Comparison of ENCODE assay signal across 18 cellular contexts in genomic region chr6:16840291-16840690, GRCh38.
DNase-seq lines count a peak whose midpoint lies in the region; ATAC-seq lines count a peak whose summit lies in the region.
"Had no signal": no experiment of that assay in that cellular context is flagged by ENCODE, and none has a peak within 500 bp of the region (broad histone marks: within the 10 kb centered on the region; RNA-seq: fewer than 3 reads in every experiment).

No MANE protein-coding gene starts in this region.

- no peak overlapping the region for H4K91ac ChIP-seq in neuronal stem cell (ENCODE audit: low read depth, low read length, poor library complexity)

- H2BK12ac ChIP-seq in neuronal stem cell (ENCODE audit: low read length): no peak overlapping the region

- H3K4me1 ChIP-seq in neuronal stem cell (ENCODE audit: control insufficient read depth in 2 of 2, insufficient read depth in 1 of 2, low read depth in 1 of 2, low read length in 2 of 2): peaks cover 4 to 14% of the 10 kb centered on the region in 2 donors

- H3K79me1 ChIP-seq in neuronal stem cell (ENCODE audit: low read depth, low read length): no peaks in the 10 kb centered on the region

- H2AFZ ChIP-seq in neuronal stem cell (ENCODE audit: low read length): peak overlapping the region; percentile 50

- DNase-seq in activated naive CD4-positive, alpha-beta T cell treated with anti-CD3 and anti-CD28 coated beads for 36 hours: peak; percentile 12
- no peak for DNase-seq in activated naive CD4-positive, alpha-beta T cell (lab: John Stamatoyannopoulos, UW)
- DNase-seq in neuronal stem cell (ENCODE audit: low spot score): no peak
- DNase-seq in cortex of kidney (lab: John Stamatoyannopoulos, UW): no peak
- no peak for DNase-seq in RPMI8226
- DNase-seq: caudate nucleus; effector CD4-positive, alpha-beta T cell; heart right ventricle; islet precursor cell; NCI-H1694 treated with DMSO at 0.1 percent for 48 hours; NCI-H226; retina had no signal

- WGBS in neuronal stem cell (ENCODE audit: extremely low coverage in 2 of 2, insufficient read length in 2 of 2, insufficient replicate concordance in 1 of 2), 2 donors: no CpG with 5 or more reads among the region's 3 CpGs

- H2BK15ac ChIP-seq in neuronal stem cell (ENCODE audit: low read length): no peak overlapping the region

- H2BK5ac ChIP-seq in neuronal stem cell (ENCODE audit: low read length): no peak overlapping the region

- H3K36me3 ChIP-seq in neuronal stem cell (replicated peaks in 1 of 2; ENCODE audit: control insufficient read depth in 2 of 2, insufficient read depth in 2 of 2, low read length in 2 of 2): no peaks in the 10 kb centered on the region
- H3K36me3 ChIP-seq: HAP-1, heart right ventricle had no signal

- H3K36me3 Mint-ChIP-seq in activated naive CD4-positive, alpha-beta T cell treated with anti-CD3 and anti-CD28 coated beads for 36 hours (ENCODE audit: low read depth): no peaks in the 10 kb centered on the region
- H3K36me3 Mint-ChIP-seq in activated T-helper 17 cell treated with anti-CD3 and anti-CD28 coated beads, Interleukin-2, amount 50 U/mL, for 72 hours (ENCODE audit: low read depth): no peaks in the 10 kb centered on the region
- H3K36me3 Mint-ChIP-seq: memory B cell had no signal

- peaks cover 5% of the 10 kb centered on the region for H3K27me3 Mint-ChIP-seq in activated naive CD4-positive, alpha-beta T cell treated with anti-CD3 and anti-CD28 coated beads for 36 hours (ENCODE audit: low read depth)
- H3K27me3 Mint-ChIP-seq in activated T-helper 17 cell treated with anti-CD3 and anti-CD28 coated beads, Interleukin-2, amount 50 U/mL, for 72 hours: no peaks in the 10 kb centered on the region

- no peak overlapping the region for H3K4me3 ChIP-seq in neuronal stem cell (ENCODE audit: low read length in 2 of 2)
- H3K4me3 ChIP-seq: HAP-1, heart right ventricle had no signal

- no peak overlapping the region for H3K4me2 ChIP-seq in neuronal stem cell (ENCODE audit: insufficient read depth, low read length, poor library complexity, severe bottlenecking)

- no peak overlapping the region for H3K27ac ChIP-seq in neuronal stem cell (replicated peaks; ENCODE audit: low read length)
- H3K27ac ChIP-seq: C4-2B, heart right ventricle had no signal

- ATAC-seq in GM19463 (IDR thresholded peaks at IDR 0.05; ENCODE audit: unreplicated experiment): peak; percentile 23
- ATAC-seq in activated T-helper 17 cell treated with anti-CD3 and anti-CD28 coated beads, Interleukin-2, amount 50 U/mL, for 72 hours (replicated peaks): peak; percentile 25
- no peak for ATAC-seq in GM18511 (IDR thresholded peaks at IDR 0.05; ENCODE audit: unreplicated experiment)
- ATAC-seq: heart right ventricle had no signal

- H3K9me3 Mint-ChIP-seq in activated naive CD4-positive, alpha-beta T cell treated with anti-CD3 and anti-CD28 coated beads for 36 hours: no peaks in the 10 kb centered on the region
- H3K9me3 Mint-ChIP-seq in activated T-helper 17 cell treated with anti-CD3 and anti-CD28 coated beads, Interleukin-2, amount 50 U/mL, for 72 hours: no peaks in the 10 kb centered on the region

- H4K8ac ChIP-seq in neuronal stem cell (ENCODE audit: low read depth, low read length): no peak overlapping the region

- H3K9me3 ChIP-seq in neuronal stem cell (replicated peaks in 1 of 2; ENCODE audit: control insufficient read depth in 2 of 2, insufficient read depth in 1 of 2, low read depth in 1 of 2, low read length in 2 of 2): no peaks in the 10 kb centered on the region
- H3K9me3 ChIP-seq: HAP-1, heart right ventricle had no signal

- H3K4ac ChIP-seq in neuronal stem cell (ENCODE audit: low read length): no peak overlapping the region

- H3K27ac Mint-ChIP-seq in activated naive CD4-positive, alpha-beta T cell treated with anti-CD3 and anti-CD28 coated beads for 36 hours: no peak overlapping the region
- H3K27ac Mint-ChIP-seq in activated T-helper 17 cell treated with anti-CD3 and anti-CD28 coated beads, Interleukin-2, amount 50 U/mL, for 72 hours: no peak overlapping the region

- H2AK5ac ChIP-seq in neuronal stem cell (ENCODE audit: low read depth, low read length): no peak overlapping the region

- no peak overlapping the region for H3K4me3 Mint-ChIP-seq in activated naive CD4-positive, alpha-beta T cell treated with anti-CD3 and anti-CD28 coated beads for 36 hours
- H3K4me3 Mint-ChIP-seq in activated T-helper 17 cell treated with anti-CD3 and anti-CD28 coated beads, Interleukin-2, amount 50 U/mL, for 72 hours: no peak overlapping the region
- H3K4me3 Mint-ChIP-seq: memory B cell had no signal

- H3K23ac ChIP-seq in neuronal stem cell (ENCODE audit: low read depth, low read length, poor library complexity): no peak overlapping the region

- H3K18ac ChIP-seq in neuronal stem cell (ENCODE audit: low read length): no peak overlapping the region

- no peak overlapping the region for H2BK120ac ChIP-seq in neuronal stem cell (ENCODE audit: low read depth, low read length)

- no peaks in the 10 kb centered on the region for H3K27me3 ChIP-seq in neuronal stem cell (ENCODE audit: control insufficient read depth in 3 of 3, insufficient read depth in 3 of 3, low read depth in 1 of 3, low read length in 3 of 3)
- H3K27me3 ChIP-seq: heart right ventricle had no signal

- CTCF ChIA-PET in activated naive CD4-positive, alpha-beta T cell treated with anti-CD3 and anti-CD28 coated beads for 36 hours (lab: Charles Lee): no interaction called here

- no peak overlapping the region for H3K14ac ChIP-seq in neuronal stem cell (ENCODE audit: low read length)

- H3K9ac ChIP-seq in neuronal stem cell (ENCODE audit: low read depth, low read length, poor library complexity): no peak overlapping the region

- intact Hi-C loops in activated naive CD4-positive, alpha-beta T cell treated with anti-CD3 and anti-CD28 coated beads for 36 hours (cut with micrococcal nuclease): loop anchor here (1.0 kb wide), 1 partner anchor 11 kb away; no protein-coding TSS in a partner anchor

- H3K4me1 Mint-ChIP-seq in activated naive CD4-positive, alpha-beta T cell treated with anti-CD3 and anti-CD28 coated beads for 36 hours (ENCODE audit: low read depth): peaks cover 24% of the 10 kb centered on the region
- peaks cover 9% of the 10 kb centered on the region for H3K4me1 Mint-ChIP-seq in activated T-helper 17 cell treated with anti-CD3 and anti-CD28 coated beads, Interleukin-2, amount 50 U/mL, for 72 hours
